ENCODE assay signal across 8 cellular contexts in genomic region chr7:35053488-35054175, GRCh38. TPM values are rescaled to one million over a fixed set of nuclear protein-coding genes. Genes with fewer than 3 reads are reported as not detected.
DNase-seq lines count a peak whose midpoint lies in the region; ATAC-seq, FAIRE-seq and TF ChIP-seq lines count a peak whose summit lies in the region.
"Not testable (repeated sequence)": the region's sequence is repeated elsewhere in the genome, so short reads cannot be mapped to it uniquely, and the experiment has no call there.

No MANE protein-coding gene starts in this region.

- in situ Hi-C loops in ACHN (cut with HindIII; ENCODE audit: low pct_ligation_motif_present, low pct_unique_long_range_greater_than_20kb, low sequenced_read_pairs); astrocyte of the cerebellum (cut with HindIII; ENCODE audit: low sequenced_read_pairs): not testable (repeated sequence)

- peak in 5 of 8 donors; percentile 36 to 60 (median 44) for ATAC-seq in heart right ventricle

- not testable (repeated sequence) for H3K9me3 ChIP-seq in heart right ventricle

- WGBS in heart right ventricle, 2 donors: 58 to 65% methylated on average over 4 of the region's 4 CpGs

- not testable (repeated sequence) for H3K36me3 ChIP-seq in heart right ventricle

- H3K27ac ChIP-seq in heart right ventricle: not testable (repeated sequence)

- H3K4me1 ChIP-seq in heart right ventricle: not testable (repeated sequence)

- not testable (repeated sequence) for H3K27me3 ChIP-seq in heart right ventricle

- intact Hi-C loops in heart right ventricle (cut with DNase I): not testable (repeated sequence)

- DNase-seq in ACHN (peak; percentile 46), HCEC 1CT (peak; percentile 51), RCC 7860 (ENCODE audit: low spot score) (peak; percentile 10), astrocyte of the cerebellum (ENCODE audit: low read depth) (peak; percentile 16), dermis blood vessel endothelial cell (peak; percentile 38), myocyte (ENCODE audit: low read depth) (peak; percentile 53), urothelium cell line (ENCODE audit: low spot score) (peak; percentile 39)
- not testable (repeated sequence) for DNase-seq in heart right ventricle

- FAIRE-seq in RCC 7860 (lab: Jason Lieb, UNC); urothelium cell line (lab: Jason Lieb, UNC): not testable (repeated sequence)

- TF ChIP-seq CTCF in astrocyte of the cerebellum (IDR thresholded peaks at IDR 0.05; ENCODE audit: low read depth, low read length, missing control alignments); heart right ventricle (IDR thresholded peaks at IDR 0.05): not testable (repeated sequence)

- not testable (repeated sequence) for H3K4me3 ChIP-seq in astrocyte of the cerebellum (ENCODE audit: low read depth, low read length); heart right ventricle

RNA-seq across cellular contexts. Expression of gene DPY19L1, which starts 16.3 kb away (rescaled TPM):
- total RNA-seq in dermis blood vessel endothelial cell (65.2 and 91.5 TPM in 2 replicates), heart right ventricle (10 to 100 TPM; 19.8 to 28.0 (median 22.4) TPM), myocyte (35.7 and 47.7 TPM in 2 replicates)
- 10 to 100 TPM in 1 of 2 donors, 1 to 10 TPM in 1; 8.9 to 12.7 TPM for polyA plus RNA-seq in heart right ventricle
- 15.3 TPM for polyA plus RNA-seq in myocyte (2012)
